18 cellular contexts compared by ENCODE assay signal in the genomic region with DNA sequence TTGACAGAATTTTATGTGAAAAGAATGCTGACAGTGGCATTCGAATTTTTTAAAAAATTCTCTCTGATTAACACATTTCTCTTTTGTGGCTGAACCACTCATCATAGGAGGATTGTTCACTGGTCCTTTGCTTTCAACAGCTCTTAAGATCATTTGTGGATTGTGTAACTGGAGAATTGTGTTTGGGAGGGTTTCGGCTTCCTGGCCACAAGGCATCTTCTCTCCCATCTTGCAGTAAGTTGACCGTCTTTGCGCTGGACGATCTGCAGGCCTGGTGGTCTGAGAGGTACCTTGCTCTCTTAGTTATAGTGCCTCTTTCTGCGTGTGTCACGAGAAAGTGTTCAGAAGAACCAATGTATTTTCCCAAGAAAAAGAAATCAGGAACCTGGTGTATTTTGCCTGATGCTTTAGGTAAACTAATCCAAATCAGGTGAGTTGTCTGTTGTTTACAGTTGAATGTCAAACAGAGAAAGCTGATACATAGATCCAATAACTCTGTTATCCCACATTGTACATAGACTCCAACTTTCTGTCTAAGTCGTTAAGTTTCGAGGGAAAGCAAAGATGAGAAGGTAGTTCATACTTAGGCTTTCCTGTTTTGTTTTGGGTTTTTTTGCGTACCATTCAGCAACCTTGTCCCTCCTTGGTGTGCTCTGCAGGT. TPM values are rescaled to one million over a fixed set of nuclear protein-coding genes. Genes with fewer than 3 reads are reported as not detected.
"Had no signal": no experiment of that assay in that cellular context is flagged by ENCODE, and none has a peak within 500 bp of the region (broad histone marks: within the 10 kb centered on the region; RNA-seq: fewer than 3 reads in every experiment).

No MANE protein-coding gene starts in this region.

- H3K4me3 Mint-ChIP-seq: activated CD4-positive, alpha-beta memory T cell treated with anti-CD3 and anti-CD28 coated beads for 36 hours; activated CD8-positive, alpha-beta memory T cell treated with anti-CD3 and anti-CD28 coated beads, Interleukin-2, amount 10 ng/mL, durations not matched to agents 7 days and 5 days; activated naive CD4-positive, alpha-beta T cell treated with anti-CD3 and anti-CD28 coated beads, Interleukin-2, amount 10 ng/mL, durations not matched to agents 7 days and 5 days; immature natural killer cell; mesothelial cell of epicardium; T-cell had no signal

- H3K9me3 Mint-ChIP-seq: activated CD4-positive, alpha-beta memory T cell treated with anti-CD3 and anti-CD28 coated beads for 36 hours; activated naive CD4-positive, alpha-beta T cell treated with anti-CD3 and anti-CD28 coated beads, Interleukin-2, amount 10 ng/mL, durations not matched to agents 7 days and 5 days; immature natural killer cell; mesothelial cell of epicardium; T-cell; type B pancreatic cell had no signal

- H3K27ac ChIP-seq: dorsolateral prefrontal cortex, lower lobe of right lung, parathyroid adenoma, VCaP had no signal

- DNase-seq: activated CD4-positive, alpha-beta memory T cell treated with anti-CD3 and anti-CD28 coated beads for 36 hours; activated CD8-positive, alpha-beta memory T cell treated with anti-CD3 and anti-CD28 coated beads, Interleukin-2, amount 10 ng/mL, durations not matched to agents 7 days and 5 days; activated naive CD4-positive, alpha-beta T cell treated with anti-CD3 and anti-CD28 coated beads, Interleukin-2, amount 10 ng/mL, durations not matched to agents 7 days and 5 days; activated T-cell treated with anti-CD3 and anti-CD28 coated beads, Interleukin-2, amount 50 U/mL, for 1 hour; dorsolateral prefrontal cortex; foreskin fibroblast; immature natural killer cell; lower lobe of right lung; stimulated activated CD4-positive, alpha-beta T cell treated with anti-CD3 and anti-CD28 coated beads, Interleukin-15, amount 100 ng/mL, for 24 hours; stimulated activated CD4-positive, alpha-beta T cell treated with anti-CD3 and anti-CD28 coated beads, Interleukin-4, amount 100 ng/mL, for 1 hour; stimulated activated naive CD4-positive, alpha-beta T cell; T-cell; T1000 had no signal

- H2AFZ ChIP-seq: parathyroid adenoma had no signal

- H3K9me3 ChIP-seq: lower lobe of right lung had no signal

- H3K4me1 ChIP-seq: parathyroid adenoma had no signal

- H3K36me3 ChIP-seq: lower lobe of right lung had no signal

- H3K27me3 Mint-ChIP-seq: activated CD8-positive, alpha-beta memory T cell treated with anti-CD3 and anti-CD28 coated beads, Interleukin-2, amount 10 ng/mL, durations not matched to agents 7 days and 5 days had no signal

- H3K9ac ChIP-seq: parathyroid adenoma had no signal

- H3K27ac Mint-ChIP-seq: activated CD4-positive, alpha-beta memory T cell treated with anti-CD3 and anti-CD28 coated beads for 36 hours; activated CD8-positive, alpha-beta memory T cell treated with anti-CD3 and anti-CD28 coated beads, Interleukin-2, amount 10 ng/mL, durations not matched to agents 7 days and 5 days; activated naive CD4-positive, alpha-beta T cell treated with anti-CD3 and anti-CD28 coated beads, Interleukin-2, amount 10 ng/mL, durations not matched to agents 7 days and 5 days; immature natural killer cell; mesothelial cell of epicardium; T-cell; type B pancreatic cell had no signal

- H3K36me3 Mint-ChIP-seq: activated CD4-positive, alpha-beta memory T cell treated with anti-CD3 and anti-CD28 coated beads for 36 hours; activated naive CD4-positive, alpha-beta T cell treated with anti-CD3 and anti-CD28 coated beads, Interleukin-2, amount 10 ng/mL, durations not matched to agents 7 days and 5 days; immature natural killer cell; mesothelial cell of epicardium; T-cell; type B pancreatic cell had no signal

- H3K27me3 ChIP-seq: dorsolateral prefrontal cortex had no signal

- H3K4me3 ChIP-seq: dorsolateral prefrontal cortex, lower lobe of right lung had no signal

RNA-seq across cellular contexts. Expression of a gene that starts 50.8 kb away (rescaled TPM):
- total RNA-seq: myocyte had no signal
